ENCODE assay signal across 8 cellular contexts in genomic region chr7:7639421-7639820, GRCh38. TPM values are rescaled to one million over a fixed set of nuclear protein-coding genes. Genes with fewer than 3 reads are reported as not detected.
DNase-seq lines count a peak whose midpoint lies in the region; ATAC-seq and TF ChIP-seq lines count a peak whose summit lies in the region.

No MANE protein-coding gene starts in this region.

- in situ Hi-C loops in G401 (cut with HindIII; ENCODE audit: low sequenced_read_pairs), result no loop called here

- peak; percentile 15 for DNase-seq in activated naive CD4-positive, alpha-beta T cell treated with anti-CD3 and anti-CD28 coated beads for 36 hours
- DNase-seq in activated naive CD4-positive, alpha-beta T cell treated with anti-CD3 and anti-CD28 coated beads, Interleukin-2, amount 50 U/mL, for 16 hours, result no peak
- no peak for DNase-seq in activated naive CD8-positive, alpha-beta T cell treated with anti-CD3 and anti-CD28 coated beads, Interleukin-2, amount 50 U/mL, for 24 hours
- no peak for DNase-seq in left lung
- no peak for DNase-seq in type B pancreatic cell (ENCODE audit: extremely low spot score, unreplicated experiment)
- no peak for DNase-seq in NCI-H2196 treated with DMSO at 0.1 percent for 48 hours (lab: John Stamatoyannopoulos, UW; ENCODE audit: unreplicated experiment)
- DNase-seq in H4 (ENCODE audit: low spot score), result no peak
- no peak for DNase-seq in G401 (ENCODE audit: low spot score)

- no peaks in the 10 kb centered on the region for H3K9me3 ChIP-seq in left lung

- H3K27me3 Mint-ChIP-seq in activated naive CD4-positive, alpha-beta T cell treated with anti-CD3 and anti-CD28 coated beads for 36 hours (ENCODE audit: low read depth), result no peaks in the 10 kb centered on the region
- no peaks in the 10 kb centered on the region for H3K27me3 Mint-ChIP-seq in activated naive CD8-positive, alpha-beta T cell treated with anti-CD3 and anti-CD28 coated beads, Interleukin-2, amount 50 U/mL, for 24 hours
- no peaks in the 10 kb centered on the region for H3K27me3 Mint-ChIP-seq in type B pancreatic cell

- peaks cover 41% of the 10 kb centered on the region for H3K4me1 Mint-ChIP-seq in activated naive CD4-positive, alpha-beta T cell treated with anti-CD3 and anti-CD28 coated beads for 36 hours (ENCODE audit: low read depth)
- peaks cover 52% of the 10 kb centered on the region for H3K4me1 Mint-ChIP-seq in activated naive CD8-positive, alpha-beta T cell treated with anti-CD3 and anti-CD28 coated beads, Interleukin-2, amount 50 U/mL, for 24 hours
- H3K4me1 Mint-ChIP-seq in type B pancreatic cell (ENCODE audit: unreplicated experiment), result peaks cover 12% of the 10 kb centered on the region

- peaks cover 0 to 4% of the 10 kb centered on the region in 2 donors for H3K36me3 ChIP-seq in left lung

- no peak for ATAC-seq in activated naive CD8-positive, alpha-beta T cell treated with anti-CD3 and anti-CD28 coated beads, Interleukin-2, amount 50 U/mL, for 24 hours
- no peak for ATAC-seq in left lung

- H3K27me3 ChIP-seq in left lung, result no peaks in the 10 kb centered on the region

- intact Hi-C loops in activated naive CD4-positive, alpha-beta T cell treated with anti-CD3 and anti-CD28 coated beads for 36 hours (cut with micrococcal nuclease), result no loop called here
- intact Hi-C loops in left lung (cut with DNase I), result no loop called here

- H3K4me3 Mint-ChIP-seq in activated naive CD4-positive, alpha-beta T cell treated with anti-CD3 and anti-CD28 coated beads for 36 hours, result peak overlapping the region; percentile 92
- peak overlapping the region; percentile 98 for H3K4me3 Mint-ChIP-seq in activated naive CD8-positive, alpha-beta T cell treated with anti-CD3 and anti-CD28 coated beads, Interleukin-2, amount 50 U/mL, for 24 hours
- peak overlapping the region; percentile 97 for H3K4me3 Mint-ChIP-seq in type B pancreatic cell

- CTCF ChIA-PET in activated naive CD4-positive, alpha-beta T cell treated with anti-CD3 and anti-CD28 coated beads for 36 hours (lab: Charles Lee), result no interaction called here

- peak overlapping the region; percentile 98 for H3K27ac Mint-ChIP-seq in activated naive CD4-positive, alpha-beta T cell treated with anti-CD3 and anti-CD28 coated beads for 36 hours
- H3K27ac Mint-ChIP-seq in activated naive CD8-positive, alpha-beta T cell treated with anti-CD3 and anti-CD28 coated beads, Interleukin-2, amount 50 U/mL, for 24 hours, result peak overlapping the region; percentile 100
- H3K27ac Mint-ChIP-seq in type B pancreatic cell, result peak overlapping the region; percentile 98

- peak overlapping the region; percentile 79 to 93 for H3K27ac ChIP-seq in left lung

- H3K9me3 Mint-ChIP-seq in activated naive CD4-positive, alpha-beta T cell treated with anti-CD3 and anti-CD28 coated beads for 36 hours, result no peaks in the 10 kb centered on the region
- H3K9me3 Mint-ChIP-seq in activated naive CD8-positive, alpha-beta T cell treated with anti-CD3 and anti-CD28 coated beads, Interleukin-2, amount 50 U/mL, for 24 hours, result no peaks in the 10 kb centered on the region
- H3K9me3 Mint-ChIP-seq in type B pancreatic cell, result no peaks in the 10 kb centered on the region

- H3K36me3 Mint-ChIP-seq in activated naive CD4-positive, alpha-beta T cell treated with anti-CD3 and anti-CD28 coated beads for 36 hours (ENCODE audit: low read depth), result peaks cover 41% of the 10 kb centered on the region
- peaks cover 44% of the 10 kb centered on the region for H3K36me3 Mint-ChIP-seq in activated naive CD8-positive, alpha-beta T cell treated with anti-CD3 and anti-CD28 coated beads, Interleukin-2, amount 50 U/mL, for 24 hours (ENCODE audit: low read depth)
- peaks cover 4% of the 10 kb centered on the region for H3K36me3 Mint-ChIP-seq in type B pancreatic cell

- TF ChIP-seq CTCF in left lung (IDR thresholded peaks at IDR 0.05), result no peak
- no peak for TF ChIP-seq CTCF in type B pancreatic cell (conservative IDR thresholded peaks at IDR 0.05)

- H3K4me3 ChIP-seq in left lung, result peak overlapping the region; percentile 64 to 84

- H3K4me1 ChIP-seq in left lung, result peaks cover 3 to 29% of the 10 kb centered on the region in 2 donors

RNA-seq across cellular contexts. Expression of gene UMAD1, which starts 1.1 kb away (rescaled TPM):
- total RNA-seq in activated naive CD4-positive, alpha-beta T cell treated with anti-CD3 and anti-CD28 coated beads for 36 hours, result 10 to 100 TPM; 13.8 to 14.3 TPM
- 10 to 100 TPM; 17.8 to 20.2 TPM for total RNA-seq in left lung
- 9.0 and 10.5 TPM in 2 replicates for total RNA-seq in type B pancreatic cell (ENCODE audit: low replicate concordance)
- total RNA-seq in H4 (2014; rRNA removed; shearing (Covaris generic)), result 46.4 and 65.9 TPM in 2 replicates
- total RNA-seq in G401 (2014; rRNA removed; shearing (Covaris generic)), result 29.3 and 42.3 TPM in 2 replicates
